In the genomic region with DNA sequence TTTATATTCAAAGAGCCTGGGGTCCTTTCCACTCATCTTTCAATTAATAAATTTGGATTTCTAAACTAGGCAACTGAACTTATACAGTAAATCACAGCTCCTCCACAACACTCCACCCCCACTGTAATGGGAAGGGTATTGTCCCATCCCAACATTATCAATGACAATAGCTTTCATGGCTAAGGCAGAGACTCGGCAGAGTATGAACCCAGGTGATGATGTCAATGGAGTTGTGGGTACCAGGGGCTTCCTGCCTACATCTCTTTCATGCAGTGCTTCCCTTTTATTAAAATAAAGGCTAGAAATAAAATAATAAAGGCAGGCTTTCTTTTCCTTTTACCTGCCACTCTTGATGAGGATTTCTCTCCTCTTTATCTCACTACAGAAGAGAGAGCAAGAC, we compare ENCODE assay signal across 18 cellular contexts.
DNase-seq lines count a peak whose midpoint lies in the region; ATAC-seq and TF ChIP-seq lines count a peak whose summit lies in the region.
"Had no signal": no experiment of that assay in that cellular context is flagged by ENCODE, and none has a peak within 500 bp of the region (broad histone marks: within the 10 kb centered on the region; RNA-seq: fewer than 3 reads in every experiment).

No MANE protein-coding gene starts in this region.

- no TSS peak for BruUV-seq in OCI-LY7 (replicated peaks; lab: Mats Ljungman, UMichigan)

- H3K36me3 Mint-ChIP-seq in activated naive CD8-positive, alpha-beta T cell = peaks cover 20% of the 10 kb centered on the region
- peaks cover 42% of the 10 kb centered on the region for H3K36me3 Mint-ChIP-seq in activated naive CD8-positive, alpha-beta T cell treated with anti-CD3 and anti-CD28 coated beads for 36 hours
- peaks cover 24% of the 10 kb centered on the region for H3K36me3 Mint-ChIP-seq in WTC11
- H3K36me3 Mint-ChIP-seq in immature natural killer cell = peaks cover 28 to 42% (median 31%) of the 10 kb centered on the region in 3 donors

- CTCF ChIA-PET in WTC11 (lab: Charles Lee) (no interaction called here), OCI-LY7 (lab: Charles Lee; ENCODE audit: unreplicated experiment) (no interaction called here)

- H3K27me3 Mint-ChIP-seq in activated naive CD8-positive, alpha-beta T cell = no peaks in the 10 kb centered on the region
- H3K27me3 Mint-ChIP-seq in activated naive CD8-positive, alpha-beta T cell treated with anti-CD3 and anti-CD28 coated beads for 36 hours = no peaks in the 10 kb centered on the region
- H3K27me3 Mint-ChIP-seq in WTC11 (ENCODE audit: low read depth) (no peaks in the 10 kb centered on the region), immature natural killer cell (ENCODE audit: low read depth in 3 of 3) (no peaks in the 10 kb centered on the region)

- POLR2A ChIA-PET in WTC11 (lab: Charles Lee) (interaction anchor here (1.0 kb wide), 1 partner anchor 41 kb away, joined by 3 read pairs; no protein-coding TSS in a partner anchor), OCI-LY7 (lab: Charles Lee) (interaction anchor here (0.6 to 1.0 kb wide), 3 partner anchors 10 to 367 kb away, joined by 3 read pairs; no protein-coding TSS in a partner anchor)

- H3K9me3 ChIP-seq in OCI-LY7 (ENCODE audit: low read length) = no peaks in the 10 kb centered on the region
- H3K9me3 ChIP-seq: BLaER1 treated with 17β-estradiol and CSF1 and Interleukin-3, amounts not matched to agents 10 nM and 100 nM; MG63 had no signal

- no peaks in the 10 kb centered on the region for H3K4me1 ChIP-seq in OCI-LY7 (ENCODE audit: insufficient read depth, low read length, poor library complexity, severe bottlenecking)

- H2AFZ ChIP-seq in OCI-LY7 (ENCODE audit: low read length) = no peak overlapping the region
- H2AFZ ChIP-seq: PC-9 had no signal

- no peaks in the 10 kb centered on the region for H3K79me2 ChIP-seq in OCI-LY7 (ENCODE audit: insufficient read depth, low read depth, low read length)

- peaks cover 59% of the 10 kb centered on the region for H3K36me3 ChIP-seq in OCI-LY7 (ENCODE audit: insufficient read depth, low read length)

- no peaks in the 10 kb centered on the region for H4K20me1 ChIP-seq in OCI-LY7 (ENCODE audit: insufficient read depth, low read length)

- no peak overlapping the region for H3K4me2 ChIP-seq in OCI-LY7 (ENCODE audit: low read length)
- H3K4me2 ChIP-seq: BLaER1 treated with 17β-estradiol and CSF1 and Interleukin-3, amounts not matched to agents 10 nM and 100 nM; PC-9 had no signal

- no peak overlapping the region for H3K4me3 ChIP-seq in OCI-LY7 (ENCODE audit: low read depth, low read length, poor library complexity, severe bottlenecking)
- H3K4me3 ChIP-seq: BLaER1 treated with 17β-estradiol and CSF1 and Interleukin-3, amounts not matched to agents 10 nM and 100 nM; MG63; PC-9 had no signal

- TF ChIP-seq CTCF in WTC11 (IDR thresholded peaks at IDR 0.05) (no peak), OCI-LY7 (conservative IDR thresholded peaks at IDR 0.05; ENCODE audit: low read length) (no peak)

- H3K27ac Mint-ChIP-seq in activated naive CD8-positive, alpha-beta T cell = peak overlapping the region; percentile 68
- H3K27ac Mint-ChIP-seq in activated naive CD8-positive, alpha-beta T cell treated with anti-CD3 and anti-CD28 coated beads for 36 hours = no peak overlapping the region
- H3K27ac Mint-ChIP-seq in WTC11 = no peak overlapping the region
- H3K27ac Mint-ChIP-seq in immature natural killer cell = peak overlapping the region; percentile 49 to 82 (median 66)

- no peaks in the 10 kb centered on the region for H3K9me3 Mint-ChIP-seq in activated naive CD8-positive, alpha-beta T cell (ENCODE audit: low read depth)
- H3K9me3 Mint-ChIP-seq in activated naive CD8-positive, alpha-beta T cell treated with anti-CD3 and anti-CD28 coated beads for 36 hours = peaks cover 3% of the 10 kb centered on the region
- no peaks in the 10 kb centered on the region for H3K9me3 Mint-ChIP-seq in WTC11
- no peaks in the 10 kb centered on the region for H3K9me3 Mint-ChIP-seq in immature natural killer cell

- no peak for ATAC-seq in WTC11
- ATAC-seq in GM18511 (IDR thresholded peaks at IDR 0.05; ENCODE audit: unreplicated experiment) = no peak

- no peaks in the 10 kb centered on the region for H3K9me2 ChIP-seq in OCI-LY7 (ENCODE audit: insufficient read depth, low read length)

- no peak overlapping the region for H3K4me3 Mint-ChIP-seq in activated naive CD8-positive, alpha-beta T cell
- no peak overlapping the region for H3K4me3 Mint-ChIP-seq in activated naive CD8-positive, alpha-beta T cell treated with anti-CD3 and anti-CD28 coated beads for 36 hours
- no peak overlapping the region for H3K4me3 Mint-ChIP-seq in WTC11
- no peak overlapping the region for H3K4me3 Mint-ChIP-seq in immature natural killer cell

- intact Hi-C loops in OCI-LY7 (cut with micrococcal nuclease; ENCODE audit: unreplicated experiment) = no loop called here

- H3K4me1 Mint-ChIP-seq in activated naive CD8-positive, alpha-beta T cell (ENCODE audit: low read depth) = peaks cover 25% of the 10 kb centered on the region
- peaks cover 23% of the 10 kb centered on the region for H3K4me1 Mint-ChIP-seq in activated naive CD8-positive, alpha-beta T cell treated with anti-CD3 and anti-CD28 coated beads for 36 hours
- H3K4me1 Mint-ChIP-seq in WTC11 (0 out of 2 replicates have a peak, but pooled peaks cover 7% of the 10 kb centered on the region), immature natural killer cell (peaks cover 5 to 26% of the 10 kb centered on the region in 2 donors)

- no peak overlapping the region for H3K27ac ChIP-seq in OCI-LY7 (ENCODE audit: low read depth, low read length, poor library complexity, severe bottlenecking)
- H3K27ac ChIP-seq: BLaER1 treated with 17β-estradiol and CSF1 and Interleukin-3, amounts not matched to agents 10 nM and 100 nM; PC-9 had no signal

- DNase-seq in activated naive CD8-positive, alpha-beta T cell treated with anti-CD3 and anti-CD28 coated beads for 36 hours = no peak
- DNase-seq in WTC11 (ENCODE audit: low spot score) (no peak), immature natural killer cell (no peak), NCI-H446 (lab: John Stamatoyannopoulos, UW) (no peak), OCI-LY7 (ENCODE audit: low spot score) (no peak)
- DNase-seq: Calu3, DMS53, Karpas-422, MG63, NCI-H1092, NCI-H146, NCI-H2081, NCI-H510A treated with DMSO at 0.1 percent for 48 hours, NCI-H82, PC-9 had no signal

TF ChIP-seq in WTC11, 78 proteins besides CTCF, POLR2A, EP300 and RAD21:
- TF ChIP-seq NR3C1 (CRISPR knock-in tag; conservative IDR thresholded peaks at IDR 0.05; ENCODE audit: low read depth) = no peak
- 0 out of 2 replicates have a peak, but pooled peaks have one; percentile 46 for TF ChIP-seq ZNF317 (CRISPR knock-in tag; IDR thresholded peaks at IDR 0.05; ENCODE audit: borderline replicate concordance, low read depth)

Comparison
In these comparisons a context has a peak if more than half of its experiments do, and no peak if none do; other contexts are left out.
1. H3K27ac Mint-ChIP-seq: peak in activated naive CD8-positive, alpha-beta T cell (single experiment) and immature natural killer cell (6 of 6); none in activated naive CD8-positive, alpha-beta T cell treated with anti-CD3 and anti-CD28 coated beads for 36 hours (single experiment) and WTC11 (single experiment).